16 cellular contexts compared by ENCODE assay signal in the genomic region with DNA sequence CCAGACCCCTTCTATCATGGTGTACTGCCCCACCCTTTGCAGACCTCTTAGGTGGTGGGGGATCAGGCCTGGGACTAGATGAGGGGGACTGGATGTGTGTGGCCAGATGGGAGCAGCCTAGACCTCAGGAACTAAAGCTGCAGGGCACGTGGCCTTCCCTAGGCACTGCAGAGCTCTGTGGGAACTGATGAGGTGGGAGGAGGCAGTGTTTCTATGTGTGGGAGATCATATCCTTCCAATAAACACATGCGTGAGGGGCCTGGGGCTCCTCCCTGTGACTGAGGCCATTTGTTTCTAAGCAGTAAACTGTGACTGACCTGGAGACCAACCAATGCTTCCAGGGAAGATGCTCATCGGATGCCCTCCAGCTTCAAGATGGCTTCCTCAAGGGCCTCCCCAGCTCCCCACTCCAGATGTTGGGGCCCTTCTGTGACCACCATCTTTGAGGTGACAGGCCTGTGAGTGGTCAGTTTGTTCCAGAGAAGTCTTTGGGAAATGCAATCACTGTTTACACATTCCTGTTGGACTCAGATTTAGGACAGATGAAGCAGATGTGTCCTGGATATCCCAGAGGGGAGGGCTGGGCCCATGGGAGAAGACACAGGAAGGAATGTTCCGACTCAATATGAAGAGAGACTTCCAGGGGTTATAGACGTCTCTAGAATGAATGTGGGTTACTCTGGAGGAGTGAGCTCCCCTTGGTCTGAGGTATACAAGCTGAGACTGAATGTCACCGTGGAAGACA. TPM values are rescaled to one million over a fixed set of nuclear protein-coding genes. Genes with fewer than 3 reads are reported as not detected.
A peak's percentile ranks its signal among the peaks of the same experiment; 100 is the strongest.
DNase-seq lines count a peak whose midpoint lies in the region; ATAC-seq, FAIRE-seq and TF ChIP-seq lines count a peak whose summit lies in the region.
"Had no signal": no experiment of that assay in that cellular context is flagged by ENCODE, and none has a peak within 500 bp of the region (broad histone marks: within the 10 kb centered on the region; RNA-seq: fewer than 3 reads in every experiment).

No MANE protein-coding gene starts in this region.

- no peaks in the 10 kb centered on the region for H3K9me3 ChIP-seq in BLaER1 treated with 17β-estradiol and CSF1 and Interleukin-3, amounts not matched to agents 10 nM and 100 nM (replicated peaks in 1 of 11)
- no peaks in the 10 kb centered on the region for H3K9me3 ChIP-seq in K562 (replicated peaks; ENCODE audit: control insufficient read depth, insufficient read depth, low read depth, low read length)
- H3K9me3 ChIP-seq in gastrocnemius medialis = no peaks in the 10 kb centered on the region

- POLR2A ChIA-PET in K562 (lab: Yijun Ruan, JAX) = interaction anchor here (0.6 to 1.3 kb wide), 7 partner anchors 15 to 1283 kb away, joined by 3 to 4 read pairs (median 3); no protein-coding TSS in a partner anchor

- no peak overlapping the region for H3K4me3 ChIP-seq in BLaER1 treated with 17β-estradiol and CSF1 and Interleukin-3, amounts not matched to agents 10 nM and 100 nM
- H3K4me3 ChIP-seq in K562 = no peak overlapping the region
- no peak overlapping the region for H3K4me3 ChIP-seq in gastrocnemius medialis
- H3K4me3 ChIP-seq in foreskin fibroblast (ENCODE audit: low read depth in 1 of 2, low read length in 2 of 2) = no peak overlapping the region

- no peak overlapping the region; a peak in 1 of 22 replicates for H3K9ac ChIP-seq in BLaER1 treated with 17β-estradiol and CSF1 and Interleukin-3, amounts not matched to agents 10 nM and 100 nM
- H3K9ac ChIP-seq in K562 (ENCODE audit: insufficient read depth in 1 of 2, low read depth in 2 of 2, low read length in 2 of 2) = no peak overlapping the region

- no peak for TF ChIP-seq RAD21 in K562 (CRISPR knock-in tag; conservative IDR thresholded peaks at IDR 0.05 in 1 of 2, IDR thresholded peaks at IDR 0.05 in 1 of 2)

- intact Hi-C loops in K562 (cut with micrococcal nuclease) (no loop called here), gastrocnemius medialis (cut with DNase I; ENCODE audit: low total_unique reads) (no loop called here), left colon (cut with DNase I, micrococcal nuclease) (loop anchor here in 1 of 2 donors (5.0 kb wide), 1 partner anchor 92 kb away; no protein-coding TSS in a partner anchor)

- peaks cover 47 to 84% (median 64%) of the 10 kb centered on the region in 10 experiments for H3K4me1 ChIP-seq in BLaER1 treated with 17β-estradiol and CSF1 and Interleukin-3, amounts not matched to agents 10 nM and 100 nM
- H3K4me1 ChIP-seq in K562 (replicated peaks in 1 of 2; ENCODE audit: control insufficient read depth in 2 of 2, insufficient read depth in 2 of 2, low read length in 2 of 2) (peaks cover 6 to 19% of the 10 kb centered on the region in 2 experiments; a peak in 3 of 5 replicates), gastrocnemius medialis (peaks cover 23 to 38% of the 10 kb centered on the region in 2 donors)

- H4K20me1 ChIP-seq in BLaER1 treated with 17β-estradiol and CSF1 and Interleukin-3, amounts not matched to agents 10 nM and 100 nM = no peaks in the 10 kb centered on the region
- H4K20me1 ChIP-seq in K562 (replicated peaks; ENCODE audit: control insufficient read depth, insufficient read depth, low read length) = no peaks in the 10 kb centered on the region

- H3K27me3 ChIP-seq in BLaER1 treated with 17β-estradiol and CSF1 and Interleukin-3, amounts not matched to agents 10 nM and 100 nM = no peaks in the 10 kb centered on the region
- peaks cover 0 to 5% of the 10 kb centered on the region in 2 experiments; a peak in 3 of 5 replicates for H3K27me3 ChIP-seq in K562 (ENCODE audit: control insufficient read depth in 2 of 2, insufficient read depth in 2 of 2, low read length in 2 of 2)
- no peaks in the 10 kb centered on the region for H3K27me3 ChIP-seq in layer of hippocampus (ENCODE audit: control insufficient read depth, insufficient read depth, low read length)
- no peaks in the 10 kb centered on the region for H3K27me3 ChIP-seq in gastrocnemius medialis

- in situ Hi-C loops in K562 (cut with MboI) = no loop called here
- in situ Hi-C loops in gastrocnemius medialis (cut with MboI; ENCODE audit: low sequenced_read_pairs in 4 of 4) = loop anchor here in 2 of 4 donors (5.0 kb wide), 2 partner anchors 92 to 97 kb away; no protein-coding TSS in a partner anchor

- no peak for FAIRE-seq in K562 (lab: Jason Lieb, UNC)
- FAIRE-seq: A204.1 had no signal

- ATAC-seq in K562 = peak; percentile 9
- ATAC-seq in gastrocnemius medialis = no peak
- ATAC-seq in GM21576 (IDR thresholded peaks at IDR 0.05; ENCODE audit: unreplicated experiment) = no peak
- no peak for ATAC-seq in left colon

- no TSS peak for BruUV-seq in K562 (replicated peaks; lab: Mats Ljungman, UMichigan)

- H3K4me2 ChIP-seq in BLaER1 treated with 17β-estradiol and CSF1 and Interleukin-3, amounts not matched to agents 10 nM and 100 nM = peak overlapping the region in 6 of 11 experiments; percentile 40 to 92 (median 57); a peak in 8 of 22 replicates
- H3K4me2 ChIP-seq in K562 (ENCODE audit: insufficient read depth, low read length) = no peak overlapping the region

- H3K9me1 ChIP-seq in K562 (ENCODE audit: control insufficient read depth, insufficient read depth, low read length) = no peaks in the 10 kb centered on the region

- peak overlapping the region in 3 of 11 experiments; percentile 2 to 70 (median 21); a peak in 4 of 22 replicates for H3K27ac ChIP-seq in BLaER1 treated with 17β-estradiol and CSF1 and Interleukin-3, amounts not matched to agents 10 nM and 100 nM
- H3K27ac ChIP-seq in K562 (ENCODE audit: extremely low read depth, low read depth, low read length) (no peak overlapping the region), layer of hippocampus (ENCODE audit: low read depth, low read length) (peak overlapping the region; percentile 25), gastrocnemius medialis (peak overlapping the region; percentile 30 to 63 (median 42))
- H3K27ac ChIP-seq: C4-2B had no signal

- DNase-seq in K562 (ENCODE audit: extremely low read depth in 1 of 4, low spot score in 3 of 4) (no peak), gastrocnemius medialis (no peak), foreskin fibroblast (no peak), left colon (no peak), NCI-H1105 (lab: John Stamatoyannopoulos, UW) (no peak)
- DNase-seq: EL, HCEC 1CT, KBM-7, NCI-H1048, NCI-H226, NCI-H526 treated with DMSO at 0.1 percent for 48 hours had no signal

- TF ChIP-seq CTCF in K562 (IDR thresholded peaks at IDR 0.05 in 2 of 3, conservative IDR thresholded peaks at IDR 0.05 in 1 of 3; ENCODE audit: insufficient read depth in 2 of 3, low read depth in 1 of 3, low read length in 3 of 3) (no peak), gastrocnemius medialis (IDR thresholded peaks at IDR 0.05 in 4 of 5, conservative IDR thresholded peaks at IDR 0.05 in 1 of 5) (no peak), foreskin fibroblast (IDR thresholded peaks at IDR 0.05; ENCODE audit: low read depth, low read length) (no peak)

- no peak for TF ChIP-seq EP300 in K562 (IDR thresholded peaks at IDR 0.05; ENCODE audit: low read length)

- no peak for TF ChIP-seq POLR2A in K562 (conservative IDR thresholded peaks at IDR 0.05)
- no peak for TF ChIP-seq POLR2A in gastrocnemius medialis (IDR thresholded peaks at IDR 0.05)

- H3K36me3 ChIP-seq in BLaER1 treated with 17β-estradiol and CSF1 and Interleukin-3, amounts not matched to agents 10 nM and 100 nM = no peaks in the 10 kb centered on the region
- no peaks in the 10 kb centered on the region for H3K36me3 ChIP-seq in K562 (ENCODE audit: control insufficient read depth, insufficient read depth, low read length)
- no peaks in the 10 kb centered on the region for H3K36me3 ChIP-seq in gastrocnemius medialis

- peak overlapping the region; percentile 78; the same call in 1 of the 2 replicates for H2AFZ ChIP-seq in K562 (ENCODE audit: low read depth, low read length)

- 23% methylated on average over 6 of the region's 6 CpGs for WGBS in K562 (ENCODE audit: insufficient coverage, low coverage, missing lambda C conversion rate)

- H3K79me2 ChIP-seq in K562 (ENCODE audit: control insufficient read depth, insufficient read depth, low read length) = no peaks in the 10 kb centered on the region

- CTCF ChIA-PET in K562 (lab: Yijun Ruan, JAX; ENCODE audit: low intra/inter-chr PET ratio) = interaction anchor here (2.3 kb wide), 1 partner anchor 94 kb away, joined by 22 read pairs; no protein-coding TSS in a partner anchor

RNA-seq across cellular contexts. Expression of gene ZCCHC24, which starts 23.6 kb away (rescaled TPM):
- 4.0 and 6.3 TPM in 2 replicates for total RNA-seq in K562 (2011; cell fraction: chromatin; rRNA removed; ENCODE audit: low replicate concordance)
- 4.8 and 4.9 TPM in 2 replicates for total RNA-seq in K562 (2011; cell fraction: nucleolus; rRNA removed)
- 4.4 and 6.7 TPM in 2 replicates for total RNA-seq in K562 (2011; cell fraction: nucleoplasm; rRNA removed)
- 3.6 and 4.9 TPM in 2 replicates for total RNA-seq in K562 (2014; rRNA removed)
- 3.9 and 4.0 TPM in 2 replicates for total RNA-seq in K562 (2014; rRNA removed; fragmentation: Illumina TruSeq; extraction: Trizol)
- 5.5 and 5.7 TPM in 2 replicates for total RNA-seq in K562 (2015; rRNA removed; fragmentation: Illumina TruSeq; extraction: Trizol)
- 11.0 and 11.5 TPM in 2 replicates for total RNA-seq in K562 (2021)
- 4.6 and 5.0 TPM in 2 replicates for polyA plus RNA-seq in K562 (2011; rRNA removed)
- 4.7 and 8.4 TPM in 2 replicates for polyA plus RNA-seq in K562 (2011; cell fraction: cytosol; rRNA removed)
- 3.1 and 5.6 TPM in 2 replicates for polyA plus RNA-seq in K562 (2011; cell fraction: nucleus; rRNA removed)
- polyA plus RNA-seq in K562 (2012) = 6.8 and 12.0 TPM in 2 replicates
- polyA plus RNA-seq in K562 (2014; fragmentation: Illumina TruSeq; extraction: Trizol) = 7.0 and 7.6 TPM in 2 replicates
- polyA plus RNA-seq in K562 (2014; fragmentation: Nextera tagmentation; extraction: Ambion mirVana) = under 1 TPM; 0.84 to 0.86 TPM
- 5.1 and 6.0 TPM in 2 replicates for polyA plus RNA-seq in K562 (2014; rRNA removed)
- 3.4 and 4.7 TPM in 2 replicates for polyA minus RNA-seq in K562 (2011; rRNA and poly(A)+ RNA removed)
- 6.1 and 6.4 TPM in 2 replicates for polyA minus RNA-seq in K562 (2011; cell fraction: cytosol; rRNA and poly(A)+ RNA removed)
- 3.0 TPM in 2 replicates for polyA minus RNA-seq in K562 (2011; cell fraction: nucleus; rRNA and poly(A)+ RNA removed)
- 100 to 1,000 TPM in 1 of 4 donors, 10 to 100 TPM in 3; 59.6 to 122 (median 84.5) TPM for total RNA-seq in gastrocnemius medialis
- total RNA-seq in left colon = 10 to 100 TPM in 1 of 2 donors, 1 to 10 TPM in 1; 5.3 to 18.4 TPM

RNA-seq across cellular contexts. Expression of gene EIF5AL1, which starts 43.3 kb away (rescaled TPM):
- 0.16 TPM in 1 of 2 replicates, not detected in the other for total RNA-seq in K562 (2011; cell fraction: chromatin; rRNA removed; ENCODE audit: low replicate concordance)
- 0.13 and 0.17 TPM in 2 replicates for total RNA-seq in K562 (2011; cell fraction: nucleolus; rRNA removed)
- total RNA-seq in K562 (2011; cell fraction: nucleoplasm; rRNA removed) = 0.15 and 0.31 TPM in 2 replicates
- total RNA-seq in K562 (2014; rRNA removed) (0.65 and 0.68 TPM in 2 replicates), K562 (2014; rRNA removed; fragmentation: Illumina TruSeq; extraction: Trizol) (0.80 and 0.83 TPM in 2 replicates), K562 (2015; rRNA removed; fragmentation: Illumina TruSeq; extraction: Trizol) (0.18 and 0.30 TPM in 2 replicates), K562 (2021) (0.27 and 0.31 TPM in 2 replicates), gastrocnemius medialis (under 1 TPM; 0.13 to 0.75 (median 0.35) TPM), left colon (under 1 TPM; 0.09 to 0.53 TPM)
- polyA plus RNA-seq in K562 (2011; rRNA removed) (1.6 and 1.8 TPM in 2 replicates), K562 (2014; fragmentation: Illumina TruSeq; extraction: Trizol) (3.2 and 3.4 TPM in 2 replicates), K562 (2014; fragmentation: Nextera tagmentation; extraction: Ambion mirVana) (under 1 TPM in 1 of 2 experiments, not detected in 1; 0.03 TPM), K562 (2014; rRNA removed) (0.37 and 0.43 TPM in 2 replicates)
- 0.97 and 1.1 TPM in 2 replicates for polyA plus RNA-seq in K562 (2011; cell fraction: cytosol; rRNA removed)
- 0.20 and 0.35 TPM in 2 replicates for polyA plus RNA-seq in K562 (2011; cell fraction: nucleus; rRNA removed)
- polyA plus RNA-seq in K562 (2012) = 0.54 and 1.1 TPM in 2 replicates
- 3.2 and 4.7 TPM in 2 replicates for polyA minus RNA-seq in K562 (2011; rRNA and poly(A)+ RNA removed)
- 0.64 and 0.67 TPM in 2 replicates for polyA minus RNA-seq in K562 (2011; cell fraction: cytosol; rRNA and poly(A)+ RNA removed)
- under 0.01 and 0.11 TPM in 2 replicates for polyA minus RNA-seq in K562 (2011; cell fraction: nucleus; rRNA and poly(A)+ RNA removed)
